Comparison of ENCODE assay signal across 16 cellular contexts in the genomic region with DNA sequence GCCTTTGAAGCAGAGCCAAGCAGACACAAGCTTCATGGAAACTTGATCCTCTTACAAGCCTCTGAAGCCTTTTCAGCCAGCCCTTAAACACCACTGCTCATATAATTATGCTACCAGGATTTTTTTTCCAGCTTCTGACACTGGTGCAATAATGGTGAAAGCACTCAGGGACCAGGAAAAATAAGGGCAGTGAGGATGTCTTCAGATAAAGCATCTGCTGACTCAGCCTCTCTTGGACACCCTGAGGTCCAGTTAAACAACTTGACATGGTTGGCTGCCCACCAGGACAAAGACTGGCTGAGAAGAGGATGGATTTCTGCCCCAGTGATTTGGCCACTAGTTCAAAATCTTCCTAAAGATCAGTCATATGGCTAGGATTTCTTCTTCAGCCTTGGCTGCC.
"Had no signal": no experiment of that assay in that cellular context is flagged by ENCODE, and none has a peak within 500 bp of the region (broad histone marks: within the 10 kb centered on the region; RNA-seq: fewer than 3 reads in every experiment).

No MANE protein-coding gene starts in this region.

- H3K4me1 ChIP-seq: left lung, transverse colon, vagina had no signal

- H3K27ac ChIP-seq: cardiac muscle cell, left lung, skin epidermis, transverse colon, vagina had no signal

- H3K27me3 ChIP-seq: cardiac muscle cell, left lung, transverse colon, vagina had no signal

- H3K36me3 ChIP-seq: cardiac muscle cell, left lung, transverse colon, vagina had no signal

- FAIRE-seq: colon, islet of Langerhans had no signal

- H3K36me3 Mint-ChIP-seq: activated naive CD4-positive, alpha-beta T cell treated with anti-CD3 and anti-CD28 coated beads, Interleukin-2, amount 50 U/mL, for 24 hours; naive B cell had no signal

- H3K4me3 ChIP-seq: cardiac muscle cell, left lung, skin epidermis, transverse colon, vagina had no signal

- H3K9me3 ChIP-seq: left lung, transverse colon, vagina had no signal

- H3K9me3 Mint-ChIP-seq: activated CD4-positive, alpha-beta memory T cell treated with anti-CD3 and anti-CD28 coated beads, Interleukin-2, amount 10 ng/mL, durations not matched to agents 7 days and 5 days; activated naive CD4-positive, alpha-beta T cell treated with anti-CD3 and anti-CD28 coated beads, Interleukin-2, amount 50 U/mL, for 24 hours; activated T-cell treated with anti-CD3 and anti-CD28 coated beads, Interleukin-2, amount 50 U/mL, for 24 hours had no signal

- H3K27ac Mint-ChIP-seq: activated CD4-positive, alpha-beta memory T cell treated with anti-CD3 and anti-CD28 coated beads, Interleukin-2, amount 10 ng/mL, durations not matched to agents 7 days and 5 days; activated CD4-positive, alpha-beta T cell treated with anti-CD3 and anti-CD28 coated beads for 36 hours; activated naive CD4-positive, alpha-beta T cell treated with anti-CD3 and anti-CD28 coated beads, Interleukin-2, amount 50 U/mL, for 24 hours; activated T-cell treated with anti-CD3 and anti-CD28 coated beads, Interleukin-2, amount 50 U/mL, for 24 hours; naive B cell had no signal

- DNase-seq: activated CD4-positive, alpha-beta memory T cell treated with anti-CD3 and anti-CD28 coated beads, Interleukin-2, amount 10 ng/mL, durations not matched to agents 7 days and 5 days; activated CD4-positive, alpha-beta T cell treated with anti-CD3 and anti-CD28 coated beads for 36 hours; activated T-cell treated with anti-CD3 and anti-CD28 coated beads, Interleukin-2, amount 50 U/mL, for 24 hours; left lung; naive B cell; stimulated activated CD4-positive, alpha-beta T cell treated with anti-CD3 and anti-CD28 coated beads, Interleukin-15, amount 100 ng/mL, for 24 hours; stimulated activated CD4-positive, alpha-beta T cell treated with anti-CD3 and anti-CD28 coated beads, Interleukin-4, amount 100 ng/mL, for 24 hours; stimulated activated naive CD4-positive, alpha-beta T cell treated with Interleukin-2 at 50 U/mL for 16 hours; transverse colon had no signal

- H3K27me3 Mint-ChIP-seq: activated CD4-positive, alpha-beta memory T cell treated with anti-CD3 and anti-CD28 coated beads, Interleukin-2, amount 10 ng/mL, durations not matched to agents 7 days and 5 days; activated CD4-positive, alpha-beta T cell treated with anti-CD3 and anti-CD28 coated beads for 36 hours; activated naive CD4-positive, alpha-beta T cell treated with anti-CD3 and anti-CD28 coated beads, Interleukin-2, amount 50 U/mL, for 24 hours; activated T-cell treated with anti-CD3 and anti-CD28 coated beads, Interleukin-2, amount 50 U/mL, for 24 hours had no signal

- H3K4me3 Mint-ChIP-seq: activated CD4-positive, alpha-beta memory T cell treated with anti-CD3 and anti-CD28 coated beads, Interleukin-2, amount 10 ng/mL, durations not matched to agents 7 days and 5 days; activated CD4-positive, alpha-beta T cell treated with anti-CD3 and anti-CD28 coated beads for 36 hours; activated naive CD4-positive, alpha-beta T cell treated with anti-CD3 and anti-CD28 coated beads, Interleukin-2, amount 50 U/mL, for 24 hours; activated T-cell treated with anti-CD3 and anti-CD28 coated beads, Interleukin-2, amount 50 U/mL, for 24 hours; naive B cell had no signal

- ATAC-seq: activated CD4-positive, alpha-beta T cell treated with anti-CD3 and anti-CD28 coated beads for 36 hours; esophagus mucosa; left lung had no signal

- H3K4me1 Mint-ChIP-seq: activated CD4-positive, alpha-beta memory T cell treated with anti-CD3 and anti-CD28 coated beads, Interleukin-2, amount 10 ng/mL, durations not matched to agents 7 days and 5 days; activated CD4-positive, alpha-beta T cell treated with anti-CD3 and anti-CD28 coated beads for 36 hours; activated naive CD4-positive, alpha-beta T cell treated with anti-CD3 and anti-CD28 coated beads, Interleukin-2, amount 50 U/mL, for 24 hours; naive B cell had no signal
